Comparison of ENCODE assay signal across 30 cellular contexts in the genomic region with DNA sequence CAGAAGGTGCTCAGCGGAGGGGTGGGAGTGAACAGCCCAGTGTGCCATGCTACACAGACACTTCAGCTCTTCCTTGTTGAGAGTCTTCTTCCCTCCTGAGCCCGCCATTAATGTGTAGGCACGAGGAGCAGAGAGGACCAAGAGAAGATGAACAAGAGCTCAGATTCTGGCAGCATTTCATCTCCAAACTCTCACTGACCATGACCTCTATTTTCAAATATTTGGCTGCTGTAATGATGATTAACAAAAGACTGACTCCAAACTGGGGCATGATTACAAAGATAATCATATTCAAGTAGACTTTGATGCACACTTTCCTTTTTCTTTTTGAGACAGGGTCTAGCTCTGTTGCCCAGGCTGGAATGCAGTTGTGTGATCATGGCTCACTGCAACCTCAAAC.
"Had no signal": no experiment of that assay in that cellular context is flagged by ENCODE, and none has a peak within 500 bp of the region (broad histone marks: within the 10 kb centered on the region; RNA-seq: fewer than 3 reads in every experiment).

No MANE protein-coding gene starts in this region.

- H3K4me3 ChIP-seq: left ventricle myocardium inferior, lung, neural progenitor cell, ovary, right atrium auricular region, skin epidermis, stomach, testis, thyroid gland, transverse colon, upper lobe of right lung had no signal

- H3K4me1 ChIP-seq: left ventricle myocardium inferior, neural progenitor cell, right atrium auricular region, testis, thyroid gland, transverse colon, upper lobe of right lung had no signal

- H3K9me3 Mint-ChIP-seq: mesothelial cell of epicardium, nephron progenitor cell, neural progenitor cell had no signal

- H3K4me3 Mint-ChIP-seq: immature natural killer cell; mesothelial cell of epicardium; naive B cell; natural killer cell; nephron progenitor cell; neural progenitor cell; stimulated activated naive B cell treated with anti-CD40 and anti-IgM and Interleukin-4, amounts not matched to agents 10 μg/mL and 1 μg/mL and 100 μg/mL, for 72 hours had no signal

- H3K27me3 Mint-ChIP-seq: naive B cell; stimulated activated naive B cell treated with anti-CD40 and anti-IgM and Interleukin-4, amounts not matched to agents 10 μg/mL and 1 μg/mL and 100 μg/mL, for 72 hours had no signal

- H3K27me3 ChIP-seq: neural progenitor cell, neutrophil, ovary, right atrium auricular region, stomach, testis, thyroid gland, transverse colon, upper lobe of right lung had no signal

- ATAC-seq: natural killer cell; stimulated activated naive B cell treated with anti-CD40 and anti-IgM and Interleukin-4, amounts not matched to agents 10 μg/mL and 1 μg/mL and 100 μg/mL, for 72 hours; stimulated activated naive CD8-positive, alpha-beta T cell treated with anti-CD3 and anti-CD28 coated beads, Interleukin-15, Interleukin-2, amounts not matched to agents 100 U/mL and 50 U/mL, for 24 hours had no signal

- H3K27ac Mint-ChIP-seq: immature natural killer cell; mesothelial cell of epicardium; naive B cell; natural killer cell; nephron progenitor cell; neural progenitor cell; progenitor cell of endocrine pancreas; stimulated activated naive B cell treated with anti-CD40 and anti-IgM and Interleukin-4, amounts not matched to agents 10 μg/mL and 1 μg/mL and 100 μg/mL, for 72 hours had no signal

- H3K9ac ChIP-seq: neural progenitor cell had no signal

- H3K4me1 Mint-ChIP-seq: immature natural killer cell; naive B cell; natural killer cell; stimulated activated naive B cell treated with anti-CD40 and anti-IgM and Interleukin-4, amounts not matched to agents 10 μg/mL and 1 μg/mL and 100 μg/mL, for 72 hours had no signal

- H3K36me3 Mint-ChIP-seq: immature natural killer cell; mesothelial cell of epicardium; naive B cell; natural killer cell; neural progenitor cell; stimulated activated naive B cell treated with anti-CD40 and anti-IgM and Interleukin-4, amounts not matched to agents 10 μg/mL and 1 μg/mL and 100 μg/mL, for 72 hours had no signal

- DNase-seq: hypothalamus; immature natural killer cell; kidney; left ventricle myocardium inferior; mesendoderm; naive B cell; natural killer cell; nephron progenitor cell; occipital lobe; ovary; stimulated activated CD4-positive, alpha-beta T cell treated with anti-CD3 and anti-CD28 coated beads, Interleukin-12 subunit alpha, Interleukin-12 subunit beta, amount 100 ng/mL, for 4 hours; stimulated activated CD4-positive, alpha-beta T cell treated with anti-CD3 and anti-CD28 coated beads, Interleukin-15, amount 100 ng/mL, for 24 hours; stimulated activated CD4-positive, alpha-beta T cell treated with anti-CD3 and anti-CD28 coated beads, Interleukin-2, amount 100 ng/mL, for 24 hours; stimulated activated CD4-positive, alpha-beta T cell treated with anti-CD3 and anti-CD28 coated beads, Interleukin-4, amount 100 ng/mL, for 1 hour; stimulated activated naive B cell treated with anti-CD40 and anti-IgM and Interleukin-4, amounts not matched to agents 10 μg/mL and 1 μg/mL and 100 μg/mL, for 72 hours; stimulated activated naive CD8-positive, alpha-beta T cell treated with anti-CD3 and anti-CD28 coated beads, Interleukin-15, Interleukin-2, amounts not matched to agents 100 U/mL and 50 U/mL, for 24 hours; stomach; testis; thyroid gland; transverse colon; upper lobe of right lung had no signal

- H2AFZ ChIP-seq: neural progenitor cell had no signal

- H3K36me3 ChIP-seq: left ventricle myocardium inferior, neural progenitor cell, neutrophil, ovary, right atrium auricular region, stomach, thyroid gland, transverse colon, upper lobe of right lung had no signal

- H3K27ac ChIP-seq: left ventricle myocardium inferior, neural progenitor cell, neutrophil, ovary, right atrium auricular region, skin epidermis, stomach, testis, thyroid gland, transverse colon, upper lobe of right lung had no signal

- H3K4me2 ChIP-seq: neural progenitor cell had no signal

- H3K9me3 ChIP-seq: left ventricle myocardium inferior, neutrophil, ovary, right atrium auricular region, stomach, testis, thyroid gland, transverse colon, upper lobe of right lung had no signal

- FAIRE-seq: islet of Langerhans, kidney, urothelium cell line had no signal
